In the genomic region with DNA sequence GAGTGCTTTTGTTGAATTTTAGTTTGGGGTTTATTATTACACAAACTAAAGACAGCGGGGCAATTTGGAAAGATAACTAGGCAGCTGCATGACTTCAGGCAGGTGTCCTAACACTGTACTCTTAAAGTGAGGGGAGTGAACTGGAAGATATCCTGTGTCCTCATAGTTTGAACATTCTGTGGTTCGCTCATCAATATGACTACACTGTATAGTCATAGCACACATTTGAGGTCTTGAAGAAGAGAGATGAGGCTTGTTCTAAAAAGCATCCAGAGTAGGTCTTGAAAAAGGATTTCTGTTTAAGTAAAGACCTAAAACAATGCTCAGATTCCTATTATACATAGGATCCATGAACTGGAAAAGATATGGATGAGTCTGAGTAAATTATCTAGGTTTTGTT, we compare ENCODE assay signal across 17 cellular contexts. TPM values are rescaled to one million over a fixed set of nuclear protein-coding genes. Genes with fewer than 3 reads are reported as not detected.
DNase-seq lines count a peak whose midpoint lies in the region; ATAC-seq and TF ChIP-seq lines count a peak whose summit lies in the region.
"Had no signal": no experiment of that assay in that cellular context is flagged by ENCODE, and none has a peak within 500 bp of the region (broad histone marks: within the 10 kb centered on the region; RNA-seq: fewer than 3 reads in every experiment).

No MANE protein-coding gene starts in this region.

- peak overlapping the region; percentile 84 for H3K4me2 ChIP-seq in mammary epithelial cell (ENCODE audit: insufficient read depth, low read depth, low read length)

- CTCF ChIA-PET in mammary epithelial cell (lab: Charles Lee; ENCODE audit: low non-redundant PET) = no interaction called here

- H3K9ac ChIP-seq in mammary epithelial cell (ENCODE audit: insufficient read depth, low read length) = peak overlapping the region; percentile 90

- H2AFZ ChIP-seq in mammary epithelial cell (ENCODE audit: low read depth, low read length) = no peak overlapping the region

- H3K27me3 ChIP-seq in mammary epithelial cell (ENCODE audit: insufficient read depth, low read length) (no peaks in the 10 kb centered on the region), breast epithelium (no peaks in the 10 kb centered on the region)
- H3K27me3 ChIP-seq: ovary, Peyer's patch had no signal

- no peaks in the 10 kb centered on the region for H4K20me1 ChIP-seq in mammary epithelial cell (ENCODE audit: insufficient read depth, low read length)

- H3K4me1 ChIP-seq in mammary epithelial cell (ENCODE audit: insufficient read depth, low read length) (peaks cover 28% of the 10 kb centered on the region), breast epithelium (peaks cover 0 to 3% of the 10 kb centered on the region in 2 donors)

- H3K4me3 ChIP-seq in mammary epithelial cell (replicated peaks in 1 of 3; ENCODE audit: insufficient read depth in 1 of 3, low read depth in 2 of 3, low read length in 3 of 3) = peak overlapping the region; percentile 51 to 89 (median 88)
- H3K4me3 ChIP-seq in breast epithelium = no peak overlapping the region
- peak overlapping the region; percentile 68 for H3K4me3 ChIP-seq in iPS-11a (ENCODE audit: low read depth, low read length)
- H3K4me3 ChIP-seq: ovary had no signal

- H3K9me3 ChIP-seq in mammary epithelial cell (replicated peaks; ENCODE audit: insufficient read depth, low read length) (no peaks in the 10 kb centered on the region), breast epithelium (no peaks in the 10 kb centered on the region)
- H3K9me3 ChIP-seq: ovary, Peyer's patch, upper lobe of left lung had no signal

- dilution Hi-C loops in mammary epithelial cell (cut with HindIII; ENCODE audit: low sequenced_read_pairs) = no loop called here

- ATAC-seq in HG03135 (IDR thresholded peaks at IDR 0.05; ENCODE audit: unreplicated experiment) (no peak), HG02678 (IDR thresholded peaks at IDR 0.05; ENCODE audit: unreplicated experiment) (no peak)
- ATAC-seq: activated CD8-positive, alpha-beta T cell treated with anti-CD3 and anti-CD28 coated beads for 36 hours; activated naive CD8-positive, alpha-beta T cell treated with anti-CD3 and anti-CD28 coated beads, Interleukin-2, amount 50 U/mL, for 24 hours had no signal

- H3K36me3 ChIP-seq in mammary epithelial cell (ENCODE audit: insufficient read depth, low read length) = no peaks in the 10 kb centered on the region
- no peaks in the 10 kb centered on the region for H3K36me3 ChIP-seq in breast epithelium
- H3K36me3 ChIP-seq: ovary, Peyer's patch, upper lobe of left lung had no signal

- WGBS in mammary epithelial cell (ENCODE audit: low coverage, missing lambda C conversion rate) = 25% methylated on average over 2 of the region's 2 CpGs

- TF ChIP-seq CTCF in mammary epithelial cell (conservative IDR thresholded peaks at IDR 0.05 in 1 of 2, IDR thresholded peaks at IDR 0.05 in 1 of 2; ENCODE audit: extremely low read depth in 1 of 2, insufficient read depth in 1 of 2, low read depth in 1 of 2, low read length in 2 of 2) = no peak
- TF ChIP-seq CTCF in breast epithelium (IDR thresholded peaks at IDR 0.05) = no peak

- H3K79me2 ChIP-seq in mammary epithelial cell (ENCODE audit: insufficient read depth, low read length) = peaks cover 86% of the 10 kb centered on the region

- in situ Hi-C loops in mammary epithelial cell (cut with MboI; ENCODE audit: low sequenced_read_pairs in 2 of 2) = loop anchor here (10.0 kb wide), 1 partner anchor 186 kb away; no protein-coding TSS in a partner anchor

- peak overlapping the region; percentile 73 for H3K27ac ChIP-seq in mammary epithelial cell (ENCODE audit: insufficient read depth, low read depth, low read length)
- H3K27ac ChIP-seq in breast epithelium = no peak overlapping the region
- H3K27ac ChIP-seq: ovary, Peyer's patch had no signal

- DNase-seq in mammary epithelial cell = peak; percentile 48
- DNase-seq in breast epithelium (ENCODE audit: low spot score in 2 of 2) = no peak
- DNase-seq in RKO (ENCODE audit: low spot score) = peak; percentile 44
- no peak for DNase-seq in activated CD4-positive, alpha-beta T cell treated with anti-CD3 and anti-CD28 coated beads, Interleukin-2, amount 50 U/mL, for 4 hours
- DNase-seq in cortex of kidney (lab: John Stamatoyannopoulos, UW) = no peak
- DNase-seq: activated CD8-positive, alpha-beta T cell treated with anti-CD3 and anti-CD28 coated beads for 36 hours; activated naive CD8-positive, alpha-beta T cell treated with anti-CD3 and anti-CD28 coated beads, Interleukin-2, amount 50 U/mL, for 24 hours; DMS79; effector memory CD4-positive, alpha-beta T cell; NCI-H1694 treated with DMSO at 0.1 percent for 48 hours; NCI-H510A; ovary; Peyer's patch; upper lobe of left lung had no signal

- intact Hi-C loops in mammary epithelial cell (cut with micrococcal nuclease) = loop anchor here (5.0 to 10.0 kb wide), 2 partner anchors 394 to 456 kb away; partner anchors contain the start of genes COX16 and SYNJ2BP
- intact Hi-C loops in breast epithelium (cut with DNase I; ENCODE audit: low total_unique reads) = no loop called here

- no TSS peak for BruUV-seq in mammary epithelial cell (replicated peaks; lab: Mats Ljungman, UMichigan)

- no peak for TF ChIP-seq POLR2A in breast epithelium (IDR thresholded peaks at IDR 0.05)

RNA-seq across cellular contexts. Expression of gene MAP3K9, which starts 1.8 kb away (rescaled TPM):
- total RNA-seq in mammary epithelial cell (10 to 100 TPM; 24.3 to 38.9 TPM), breast epithelium (1 to 10 TPM in 2 of 3 donors, under 1 TPM in 1; 0.16 to 6.3 (median 3.3) TPM)
- 17.6 TPM for polyA plus RNA-seq in mammary epithelial cell
- 67.4 TPM for polyA minus RNA-seq in mammary epithelial cell

Comparison
In these comparisons a context has a peak if more than half of its experiments do, and no peak if none do; other contexts are left out.
1. DNase-seq: peak in mammary epithelial cell (single experiment) and RKO (single experiment); none in breast epithelium (0 of 2), activated CD4-positive, alpha-beta T cell treated with anti-CD3 and anti-CD28 coated beads, Interleukin-2, amount 50 U/mL, for 4 hours (0 of 2) and cortex of kidney (single experiment).
2. H3K4me3 ChIP-seq: peak in mammary epithelial cell (3 of 3) and iPS-11a (single experiment); none in breast epithelium (0 of 3).